Comparison of ENCODE assay signal across 9 cellular contexts in the genomic region with DNA sequence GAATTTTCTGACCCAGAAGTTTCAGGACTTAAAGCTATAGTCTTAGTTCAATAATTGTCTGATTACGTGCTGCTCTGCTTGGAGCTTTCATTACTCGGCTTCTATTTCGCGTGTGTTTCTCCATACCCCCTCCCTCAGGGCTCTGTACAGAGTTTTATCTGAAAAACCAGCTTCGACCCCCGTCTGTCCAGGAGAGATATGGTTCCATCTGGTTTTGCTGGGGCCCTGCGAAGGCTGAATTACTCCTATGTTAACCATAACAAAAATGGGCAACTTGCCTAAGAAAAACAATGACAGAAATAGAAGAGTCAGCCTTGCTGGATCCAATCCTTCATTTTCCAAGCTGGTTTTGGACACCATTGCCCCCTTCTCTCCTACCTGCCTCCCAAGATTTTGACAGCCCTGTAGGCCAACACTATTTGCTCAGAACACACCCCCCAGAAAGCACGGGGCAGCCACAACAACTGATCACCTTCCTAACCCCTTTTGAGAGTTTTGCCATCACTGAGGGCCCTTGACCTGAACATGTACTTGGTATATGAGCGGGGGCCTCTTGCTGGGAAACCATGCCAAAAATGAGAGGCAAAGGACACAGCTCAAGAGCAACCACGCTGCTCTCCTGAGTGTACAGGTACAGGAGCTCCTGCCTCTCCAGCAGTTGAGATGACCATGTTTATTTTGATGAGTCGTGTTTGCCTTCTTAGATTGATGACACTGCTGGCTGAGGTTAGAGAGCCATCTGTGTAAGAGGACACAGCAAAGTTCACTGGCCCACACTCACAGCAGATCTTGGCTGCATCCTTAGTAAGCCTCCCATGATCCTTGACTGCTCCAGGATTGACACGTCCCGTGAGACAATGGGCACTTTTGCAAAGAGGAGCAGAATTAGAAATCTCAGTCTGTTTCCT. TPM values are rescaled to one million over a fixed set of nuclear protein-coding genes. Genes with fewer than 3 reads are reported as not detected.
DNase-seq lines count a peak whose midpoint lies in the region; ATAC-seq, FAIRE-seq and TF ChIP-seq lines count a peak whose summit lies in the region.
"Had no signal": no experiment of that assay in that cellular context is flagged by ENCODE, and none has a peak within 500 bp of the region (broad histone marks: within the 10 kb centered on the region; RNA-seq: fewer than 3 reads in every experiment).

No MANE protein-coding gene starts in this region.

- no peak for TF ChIP-seq POLR2A in GM12892 (IDR thresholded peaks at IDR 0.05; ENCODE audit: low read depth, low read length)

- TF ChIP-seq CTCF in PC-3 (conservative IDR thresholded peaks at IDR 0.05; ENCODE audit: low read depth, low read length) (no peak), fibroblast of lung (conservative IDR thresholded peaks at IDR 0.05 in 1 of 2, IDR thresholded peaks at IDR 0.05 in 1 of 2; ENCODE audit: low read depth in 1 of 2, low read length in 2 of 2) (no peak), retinal pigment epithelial cell (conservative IDR thresholded peaks at IDR 0.05; ENCODE audit: low read depth, low read length) (no peak)

- 46 to 52% methylated on average over 13 of the region's 13 CpGs for WGBS in aorta, 2 donors

- H2AFZ ChIP-seq in PC-3 (ENCODE audit: low read length), result peak overlapping the region; percentile 20; the same call in 1 of the 2 replicates
- no peak overlapping the region for H2AFZ ChIP-seq in fibroblast of lung (ENCODE audit: low read length)

- H3K4me3 ChIP-seq in PC-3 (ENCODE audit: low read length), result no peak overlapping the region
- no peak overlapping the region for H3K4me3 ChIP-seq in fibroblast of lung (replicated peaks in 1 of 4; ENCODE audit: control extremely low read depth in 1 of 4, insufficient read depth in 1 of 4, low read depth in 3 of 4, low read length in 4 of 4)
- peak overlapping the region; percentile 2 for H3K4me3 ChIP-seq in retinal pigment epithelial cell (ENCODE audit: low read length)
- no peak overlapping the region for H3K4me3 ChIP-seq in aorta (ENCODE audit: low read length in 2 of 2)

- H3K9me2 ChIP-seq in PC-3 (replicated peaks; ENCODE audit: low read length), result no peaks in the 10 kb centered on the region

- DNase-seq in GM12892 (ENCODE audit: insufficient read length) (no peak), PC-3 (peak; percentile 42), fibroblast of lung (ENCODE audit: low read depth in 2 of 2) (peak; percentile 9 to 14), retinal pigment epithelial cell (ENCODE audit: low read depth) (no peak), aorta (no peak), AML-193 (lab: John Stamatoyannopoulos, UW) (no peak)
- no peak for DNase-seq in activated naive CD4-positive, alpha-beta T cell treated with anti-CD3 and anti-CD28 coated beads, Interleukin-2, amount 50 U/mL, for 16 hours
- DNase-seq: activated naive CD4-positive, alpha-beta T cell treated with anti-CD3 and anti-CD28 coated beads for 36 hours; stimulated activated CD4-positive, alpha-beta T cell treated with anti-CD3 and anti-CD28 coated beads, Interleukin-1b, Interleukin-23, amount 100 ng/mL, for 48 hours had no signal

- H3K9me3 ChIP-seq in PC-3 (ENCODE audit: low read length) (no peaks in the 10 kb centered on the region), fibroblast of lung (ENCODE audit: control insufficient read depth, insufficient read depth, low read depth, low read length) (no peaks in the 10 kb centered on the region), aorta (ENCODE audit: control insufficient read depth, low read length) (no peaks in the 10 kb centered on the region)

- peak overlapping the region; percentile 53 for H3K4me2 ChIP-seq in PC-3 (ENCODE audit: low read length)
- H3K4me2 ChIP-seq in fibroblast of lung (ENCODE audit: extremely low read depth, insufficient read depth, low read length), result no peak overlapping the region

- CTCF ChIA-PET in PC-3 (lab: Charles Lee), result interaction anchor here (0.6 to 0.7 kb wide), 6 partner anchors 57 to 334 kb away, joined by 3 to 7 read pairs (median 4); no protein-coding TSS in a partner anchor

- H3F3A ChIP-seq in PC-3 (ENCODE audit: low read length, unreplicated experiment), result no peaks in the 10 kb centered on the region

- H3K27ac ChIP-seq in PC-3 (ENCODE audit: low read length) (no peak overlapping the region), fibroblast of lung (ENCODE audit: insufficient read depth, low read length) (no peak overlapping the region), aorta (ENCODE audit: low read depth in 1 of 2, low read length in 2 of 2) (no peak overlapping the region)

- H4K20me1 ChIP-seq in PC-3 (ENCODE audit: low read length) (no peaks in the 10 kb centered on the region), fibroblast of lung (ENCODE audit: control insufficient read depth, extremely low read depth, insufficient read depth, low read length) (no peaks in the 10 kb centered on the region)

- H3K36me3 ChIP-seq in PC-3 (ENCODE audit: low read depth, low read length) (no peaks in the 10 kb centered on the region), fibroblast of lung (ENCODE audit: control insufficient read depth, insufficient read depth, low read length) (no peaks in the 10 kb centered on the region), aorta (ENCODE audit: control insufficient read depth in 1 of 2, insufficient read depth in 2 of 2, low read length in 1 of 2) (no peaks in the 10 kb centered on the region)

- H3K9ac ChIP-seq in PC-3 (ENCODE audit: low read length), result no peak overlapping the region
- H3K9ac ChIP-seq in fibroblast of lung (ENCODE audit: insufficient read depth, low read length), result no peak overlapping the region

- intact Hi-C loops in PC-3 (cut with micrococcal nuclease), result loop anchor here (2.0 kb wide), 1 partner anchor 100 kb away; no protein-coding TSS in a partner anchor
- intact Hi-C loops in aorta (cut with DNase I), result loop anchor here in 1 of 2 donors (10.0 kb wide), 1 partner anchor 710 kb away; no protein-coding TSS in a partner anchor

- FAIRE-seq in GM12892 (lab: Jason Lieb, UNC), result peak; percentile 53

- ATAC-seq in PC-3 (peak; percentile 59), aorta (ENCODE audit: low FRiP score) (no peak)

- no TSS peak for BruUV-seq in PC-3 (replicated peaks; lab: Mats Ljungman, UMichigan)

- POLR2A ChIA-PET in PC-3 (lab: Charles Lee; ENCODE audit: unreplicated experiment), result no interaction called here

- H3K79me2 ChIP-seq in PC-3 (ENCODE audit: low read length) (no peaks in the 10 kb centered on the region), fibroblast of lung (ENCODE audit: control insufficient read depth, insufficient read depth, low read length) (no peaks in the 10 kb centered on the region)

- H3K4me1 ChIP-seq in PC-3 (ENCODE audit: insufficient read depth, low read length), result peaks cover 9% of the 10 kb centered on the region; the same call in 1 of the 2 replicates
- H3K4me1 ChIP-seq in fibroblast of lung (ENCODE audit: control insufficient read depth, extremely low read depth, insufficient read depth, low read length), result no peaks in the 10 kb centered on the region
- H3K4me1 ChIP-seq in aorta (ENCODE audit: control insufficient read depth in 1 of 2, insufficient read depth in 2 of 2, low read length in 2 of 2), result no peaks in the 10 kb centered on the region

- H3K27me3 ChIP-seq in PC-3 (ENCODE audit: low read length), result no peaks in the 10 kb centered on the region
- H3K27me3 ChIP-seq in fibroblast of lung (ENCODE audit: control insufficient read depth, insufficient read depth, low read length), result no peaks in the 10 kb centered on the region
- H3K27me3 ChIP-seq in aorta (ENCODE audit: control insufficient read depth in 1 of 2, insufficient read depth in 2 of 2, low read length in 1 of 2), result no peaks in the 10 kb centered on the region

RNA-seq across cellular contexts. Expression of gene ATP6AP2, which starts 36.2 kb away (rescaled TPM):
- 84.2 TPM for polyA plus RNA-seq in GM12892 (2012; ENCODE audit: missing spikeins)
- total RNA-seq in PC-3 (2014; rRNA removed) (74.1 and 77.6 TPM in 2 replicates), fibroblast of lung (130 and 164 TPM in 2 replicates), aorta (100 to 1,000 TPM; 117 to 127 TPM)
- polyA plus RNA-seq in fibroblast of lung (314 and 510 TPM in 2 replicates), aorta (100 to 1,000 TPM; 103 to 145 TPM)
- polyA plus RNA-seq in fibroblast of lung (2012), result 137 and 172 TPM in 2 replicates
- polyA minus RNA-seq in fibroblast of lung (ENCODE audit: low replicate concordance), result 8.6 and 36.8 TPM in 2 replicates

Comparison
In these comparisons a context has a peak if more than half of its experiments do, and no peak if none do; other contexts are left out.
1. DNase-seq: peak in PC-3 (single experiment) and fibroblast of lung (2 of 2); none in GM12892 (single experiment), retinal pigment epithelial cell (single experiment), activated naive CD4-positive, alpha-beta T cell treated with anti-CD3 and anti-CD28 coated beads, Interleukin-2, amount 50 U/mL, for 16 hours (single experiment), aorta (0 of 2) and AML-193 (0 of 2).